Comparison of ENCODE assay signal across 1 cellular context in the genomic region with DNA sequence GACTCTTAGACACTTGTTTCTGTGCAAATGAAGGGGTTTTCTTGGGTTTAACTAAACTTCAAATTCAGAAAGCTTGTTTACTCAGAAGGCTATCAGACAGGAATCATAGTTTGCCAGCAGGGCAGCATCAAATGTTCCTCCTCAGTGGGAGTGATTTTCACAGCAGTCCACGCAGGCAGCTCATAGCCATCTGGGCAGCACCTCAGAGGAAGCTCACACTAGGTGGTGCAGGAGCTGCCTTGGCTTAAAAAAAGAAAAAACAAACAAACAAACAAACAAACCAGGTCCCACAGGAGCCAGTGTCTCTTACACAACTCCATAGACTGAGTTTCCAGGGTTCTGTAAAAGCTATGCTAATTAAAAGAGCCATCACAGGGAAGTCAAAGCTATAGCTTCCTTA.
TF ChIP-seq lines count a peak whose summit lies in the region.

No MANE protein-coding gene starts in this region.

TF ChIP-seq in HEK293, 187 proteins besides CTCF, POLR2A, EP300 and RAD21 (continued from another document):
- TF ChIP-seq, protein P1, sequence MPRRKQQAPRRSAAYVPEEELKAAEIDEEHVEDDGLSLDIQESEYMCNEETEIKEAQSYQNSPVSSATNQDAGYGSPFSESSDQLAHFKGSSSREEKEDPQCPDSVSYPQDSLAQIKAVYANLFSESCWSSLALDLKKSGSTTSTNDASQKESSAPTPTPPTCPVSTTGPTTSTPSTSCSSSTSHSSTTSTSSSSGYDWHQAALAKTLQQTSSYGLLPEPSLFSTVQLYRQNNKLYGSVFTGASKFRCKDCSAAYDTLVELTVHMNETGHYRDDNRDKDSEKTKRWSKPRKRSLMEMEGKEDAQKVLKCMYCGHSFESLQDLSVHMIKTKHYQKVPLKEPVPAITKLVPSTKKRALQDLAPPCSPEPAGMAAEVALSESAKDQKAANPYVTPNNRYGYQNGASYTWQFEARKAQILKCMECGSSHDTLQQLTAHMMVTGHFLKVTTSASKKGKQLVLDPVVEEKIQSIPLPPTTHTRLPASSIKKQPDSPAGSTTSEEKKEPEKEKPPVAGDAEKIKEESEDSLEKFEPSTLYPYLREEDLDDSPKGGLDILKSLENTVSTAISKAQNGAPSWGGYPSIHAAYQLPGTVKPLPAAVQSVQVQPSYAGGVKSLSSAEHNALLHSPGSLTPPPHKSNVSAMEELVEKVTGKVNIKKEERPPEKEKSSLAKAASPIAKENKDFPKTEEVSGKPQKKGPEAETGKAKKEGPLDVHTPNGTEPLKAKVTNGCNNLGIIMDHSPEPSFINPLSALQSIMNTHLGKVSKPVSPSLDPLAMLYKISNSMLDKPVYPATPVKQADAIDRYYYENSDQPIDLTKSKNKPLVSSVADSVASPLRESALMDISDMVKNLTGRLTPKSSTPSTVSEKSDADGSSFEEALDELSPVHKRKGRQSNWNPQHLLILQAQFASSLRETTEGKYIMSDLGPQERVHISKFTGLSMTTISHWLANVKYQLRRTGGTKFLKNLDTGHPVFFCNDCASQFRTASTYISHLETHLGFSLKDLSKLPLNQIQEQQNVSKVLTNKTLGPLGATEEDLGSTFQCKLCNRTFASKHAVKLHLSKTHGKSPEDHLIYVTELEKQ (tag by site-specific recombination; IDR thresholded peaks at IDR 0.05; ENCODE audit: borderline replicate concordance) = no peak
- TF ChIP-seq KLF1 (tag by site-specific recombination; IDR thresholded peaks at IDR 0.05) (no peak), ZIC2 (tag by site-specific recombination; IDR thresholded peaks at IDR 0.05) (peak; percentile 60), ZNF501 (tag by site-specific recombination; IDR thresholded peaks at IDR 0.05) (no peak)
- TF ChIP-seq, protein P2, sequence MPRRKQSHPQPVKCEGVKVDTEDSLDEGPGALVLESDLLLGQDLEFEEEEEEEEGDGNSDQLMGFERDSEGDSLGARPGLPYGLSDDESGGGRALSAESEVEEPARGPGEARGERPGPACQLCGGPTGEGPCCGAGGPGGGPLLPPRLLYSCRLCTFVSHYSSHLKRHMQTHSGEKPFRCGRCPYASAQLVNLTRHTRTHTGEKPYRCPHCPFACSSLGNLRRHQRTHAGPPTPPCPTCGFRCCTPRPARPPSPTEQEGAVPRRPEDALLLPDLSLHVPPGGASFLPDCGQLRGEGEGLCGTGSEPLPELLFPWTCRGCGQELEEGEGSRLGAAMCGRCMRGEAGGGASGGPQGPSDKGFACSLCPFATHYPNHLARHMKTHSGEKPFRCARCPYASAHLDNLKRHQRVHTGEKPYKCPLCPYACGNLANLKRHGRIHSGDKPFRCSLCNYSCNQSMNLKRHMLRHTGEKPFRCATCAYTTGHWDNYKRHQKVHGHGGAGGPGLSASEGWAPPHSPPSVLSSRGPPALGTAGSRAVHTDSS (tag by site-specific recombination; IDR thresholded peaks at IDR 0.05) = no peak
- TF ChIP-seq, protein P3, sequence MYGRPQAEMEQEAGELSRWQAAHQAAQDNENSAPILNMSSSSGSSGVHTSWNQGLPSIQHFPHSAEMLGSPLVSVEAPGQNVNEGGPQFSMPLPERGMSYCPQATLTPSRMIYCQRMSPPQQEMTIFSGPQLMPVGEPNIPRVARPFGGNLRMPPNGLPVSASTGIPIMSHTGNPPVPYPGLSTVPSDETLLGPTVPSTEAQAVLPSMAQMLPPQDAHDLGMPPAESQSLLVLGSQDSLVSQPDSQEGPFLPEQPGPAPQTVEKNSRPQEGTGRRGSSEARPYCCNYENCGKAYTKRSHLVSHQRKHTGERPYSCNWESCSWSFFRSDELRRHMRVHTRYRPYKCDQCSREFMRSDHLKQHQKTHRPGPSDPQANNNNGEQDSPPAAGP (tag by site-specific recombination; IDR thresholded peaks at IDR 0.05) = no peak
- TF ChIP-seq, protein P4, sequence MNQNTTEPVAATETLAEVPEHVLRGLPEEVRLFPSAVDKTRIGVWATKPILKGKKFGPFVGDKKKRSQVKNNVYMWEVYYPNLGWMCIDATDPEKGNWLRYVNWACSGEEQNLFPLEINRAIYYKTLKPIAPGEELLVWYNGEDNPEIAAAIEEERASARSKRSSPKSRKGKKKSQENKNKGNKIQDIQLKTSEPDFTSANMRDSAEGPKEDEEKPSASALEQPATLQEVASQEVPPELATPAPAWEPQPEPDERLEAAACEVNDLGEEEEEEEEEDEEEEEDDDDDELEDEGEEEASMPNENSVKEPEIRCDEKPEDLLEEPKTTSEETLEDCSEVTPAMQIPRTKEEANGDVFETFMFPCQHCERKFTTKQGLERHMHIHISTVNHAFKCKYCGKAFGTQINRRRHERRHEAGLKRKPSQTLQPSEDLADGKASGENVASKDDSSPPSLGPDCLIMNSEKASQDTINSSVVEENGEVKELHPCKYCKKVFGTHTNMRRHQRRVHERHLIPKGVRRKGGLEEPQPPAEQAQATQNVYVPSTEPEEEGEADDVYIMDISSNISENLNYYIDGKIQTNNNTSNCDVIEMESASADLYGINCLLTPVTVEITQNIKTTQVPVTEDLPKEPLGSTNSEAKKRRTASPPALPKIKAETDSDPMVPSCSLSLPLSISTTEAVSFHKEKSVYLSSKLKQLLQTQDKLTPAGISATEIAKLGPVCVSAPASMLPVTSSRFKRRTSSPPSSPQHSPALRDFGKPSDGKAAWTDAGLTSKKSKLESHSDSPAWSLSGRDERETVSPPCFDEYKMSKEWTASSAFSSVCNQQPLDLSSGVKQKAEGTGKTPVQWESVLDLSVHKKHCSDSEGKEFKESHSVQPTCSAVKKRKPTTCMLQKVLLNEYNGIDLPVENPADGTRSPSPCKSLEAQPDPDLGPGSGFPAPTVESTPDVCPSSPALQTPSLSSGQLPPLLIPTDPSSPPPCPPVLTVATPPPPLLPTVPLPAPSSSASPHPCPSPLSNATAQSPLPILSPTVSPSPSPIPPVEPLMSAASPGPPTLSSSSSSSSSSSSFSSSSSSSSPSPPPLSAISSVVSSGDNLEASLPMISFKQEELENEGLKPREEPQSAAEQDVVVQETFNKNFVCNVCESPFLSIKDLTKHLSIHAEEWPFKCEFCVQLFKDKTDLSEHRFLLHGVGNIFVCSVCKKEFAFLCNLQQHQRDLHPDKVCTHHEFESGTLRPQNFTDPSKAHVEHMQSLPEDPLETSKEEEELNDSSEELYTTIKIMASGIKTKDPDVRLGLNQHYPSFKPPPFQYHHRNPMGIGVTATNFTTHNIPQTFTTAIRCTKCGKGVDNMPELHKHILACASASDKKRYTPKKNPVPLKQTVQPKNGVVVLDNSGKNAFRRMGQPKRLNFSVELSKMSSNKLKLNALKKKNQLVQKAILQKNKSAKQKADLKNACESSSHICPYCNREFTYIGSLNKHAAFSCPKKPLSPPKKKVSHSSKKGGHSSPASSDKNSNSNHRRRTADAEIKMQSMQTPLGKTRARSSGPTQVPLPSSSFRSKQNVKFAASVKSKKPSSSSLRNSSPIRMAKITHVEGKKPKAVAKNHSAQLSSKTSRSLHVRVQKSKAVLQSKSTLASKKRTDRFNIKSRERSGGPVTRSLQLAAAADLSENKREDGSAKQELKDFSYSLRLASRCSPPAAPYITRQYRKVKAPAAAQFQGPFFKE (tag by site-specific recombination; IDR thresholded peaks at IDR 0.05; ENCODE audit: borderline replicate concordance) = no peak
- TF ChIP-seq, protein P5, sequence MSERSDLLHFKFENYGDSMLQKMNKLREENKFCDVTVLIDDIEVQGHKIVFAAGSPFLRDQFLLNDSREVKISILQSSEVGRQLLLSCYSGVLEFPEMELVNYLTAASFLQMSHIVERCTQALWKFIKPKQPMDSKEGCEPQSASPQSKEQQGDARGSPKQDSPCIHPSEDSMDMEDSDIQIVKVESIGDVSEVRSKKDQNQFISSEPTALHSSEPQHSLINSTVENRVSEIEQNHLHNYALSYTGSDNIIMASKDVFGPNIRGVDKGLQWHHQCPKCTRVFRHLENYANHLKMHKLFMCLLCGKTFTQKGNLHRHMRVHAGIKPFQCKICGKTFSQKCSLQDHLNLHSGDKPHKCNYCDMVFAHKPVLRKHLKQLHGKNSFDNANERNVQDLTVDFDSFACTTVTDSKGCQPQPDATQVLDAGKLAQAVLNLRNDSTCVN (tag by site-specific recombination; optimal IDR thresholded peaks at IDR 0.05) = no peak
